1 cellular context compared by ENCODE assay signal in the genomic region with DNA sequence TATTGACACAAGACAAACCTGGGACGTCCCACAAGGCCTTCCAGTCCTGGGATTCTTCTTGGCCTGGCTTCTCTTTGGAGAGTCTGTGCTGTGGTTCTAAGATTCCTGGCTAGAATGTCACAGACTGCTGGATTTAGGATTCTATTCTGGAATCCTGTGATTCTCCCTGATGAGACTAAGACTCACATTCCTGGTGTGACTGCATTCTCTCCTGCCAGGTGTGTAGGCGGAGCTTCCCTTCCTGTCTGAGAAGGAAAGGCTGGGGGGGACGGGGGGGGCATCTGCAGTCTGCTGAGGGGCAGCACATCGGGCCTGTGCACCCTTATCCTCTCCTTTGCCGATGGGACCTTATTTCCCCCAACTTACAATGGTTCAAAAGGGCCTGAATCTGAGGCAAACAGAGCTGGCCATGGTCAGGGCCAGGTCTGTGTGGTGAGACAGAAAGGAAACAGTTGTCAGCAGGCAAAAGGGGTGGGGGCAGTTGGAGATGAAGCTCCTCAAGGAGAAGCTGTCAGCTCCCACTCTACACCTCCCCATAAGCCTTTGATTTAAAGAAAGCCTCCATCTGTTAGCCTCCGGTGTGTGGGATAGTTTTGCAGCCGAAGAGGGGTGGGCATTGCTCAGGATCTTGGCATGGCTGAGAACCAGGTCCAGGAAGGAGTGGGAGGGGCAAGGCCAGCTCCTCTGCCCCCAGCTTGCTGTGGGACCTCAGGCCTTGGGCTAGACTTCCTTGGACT.
TF ChIP-seq lines count a peak whose summit lies in the region.

No MANE protein-coding gene starts in this region.

TF ChIP-seq in GM23338, 12 proteins besides CTCF, POLR2A, EP300 and RAD21:
- TF ChIP-seq, protein P1, sequence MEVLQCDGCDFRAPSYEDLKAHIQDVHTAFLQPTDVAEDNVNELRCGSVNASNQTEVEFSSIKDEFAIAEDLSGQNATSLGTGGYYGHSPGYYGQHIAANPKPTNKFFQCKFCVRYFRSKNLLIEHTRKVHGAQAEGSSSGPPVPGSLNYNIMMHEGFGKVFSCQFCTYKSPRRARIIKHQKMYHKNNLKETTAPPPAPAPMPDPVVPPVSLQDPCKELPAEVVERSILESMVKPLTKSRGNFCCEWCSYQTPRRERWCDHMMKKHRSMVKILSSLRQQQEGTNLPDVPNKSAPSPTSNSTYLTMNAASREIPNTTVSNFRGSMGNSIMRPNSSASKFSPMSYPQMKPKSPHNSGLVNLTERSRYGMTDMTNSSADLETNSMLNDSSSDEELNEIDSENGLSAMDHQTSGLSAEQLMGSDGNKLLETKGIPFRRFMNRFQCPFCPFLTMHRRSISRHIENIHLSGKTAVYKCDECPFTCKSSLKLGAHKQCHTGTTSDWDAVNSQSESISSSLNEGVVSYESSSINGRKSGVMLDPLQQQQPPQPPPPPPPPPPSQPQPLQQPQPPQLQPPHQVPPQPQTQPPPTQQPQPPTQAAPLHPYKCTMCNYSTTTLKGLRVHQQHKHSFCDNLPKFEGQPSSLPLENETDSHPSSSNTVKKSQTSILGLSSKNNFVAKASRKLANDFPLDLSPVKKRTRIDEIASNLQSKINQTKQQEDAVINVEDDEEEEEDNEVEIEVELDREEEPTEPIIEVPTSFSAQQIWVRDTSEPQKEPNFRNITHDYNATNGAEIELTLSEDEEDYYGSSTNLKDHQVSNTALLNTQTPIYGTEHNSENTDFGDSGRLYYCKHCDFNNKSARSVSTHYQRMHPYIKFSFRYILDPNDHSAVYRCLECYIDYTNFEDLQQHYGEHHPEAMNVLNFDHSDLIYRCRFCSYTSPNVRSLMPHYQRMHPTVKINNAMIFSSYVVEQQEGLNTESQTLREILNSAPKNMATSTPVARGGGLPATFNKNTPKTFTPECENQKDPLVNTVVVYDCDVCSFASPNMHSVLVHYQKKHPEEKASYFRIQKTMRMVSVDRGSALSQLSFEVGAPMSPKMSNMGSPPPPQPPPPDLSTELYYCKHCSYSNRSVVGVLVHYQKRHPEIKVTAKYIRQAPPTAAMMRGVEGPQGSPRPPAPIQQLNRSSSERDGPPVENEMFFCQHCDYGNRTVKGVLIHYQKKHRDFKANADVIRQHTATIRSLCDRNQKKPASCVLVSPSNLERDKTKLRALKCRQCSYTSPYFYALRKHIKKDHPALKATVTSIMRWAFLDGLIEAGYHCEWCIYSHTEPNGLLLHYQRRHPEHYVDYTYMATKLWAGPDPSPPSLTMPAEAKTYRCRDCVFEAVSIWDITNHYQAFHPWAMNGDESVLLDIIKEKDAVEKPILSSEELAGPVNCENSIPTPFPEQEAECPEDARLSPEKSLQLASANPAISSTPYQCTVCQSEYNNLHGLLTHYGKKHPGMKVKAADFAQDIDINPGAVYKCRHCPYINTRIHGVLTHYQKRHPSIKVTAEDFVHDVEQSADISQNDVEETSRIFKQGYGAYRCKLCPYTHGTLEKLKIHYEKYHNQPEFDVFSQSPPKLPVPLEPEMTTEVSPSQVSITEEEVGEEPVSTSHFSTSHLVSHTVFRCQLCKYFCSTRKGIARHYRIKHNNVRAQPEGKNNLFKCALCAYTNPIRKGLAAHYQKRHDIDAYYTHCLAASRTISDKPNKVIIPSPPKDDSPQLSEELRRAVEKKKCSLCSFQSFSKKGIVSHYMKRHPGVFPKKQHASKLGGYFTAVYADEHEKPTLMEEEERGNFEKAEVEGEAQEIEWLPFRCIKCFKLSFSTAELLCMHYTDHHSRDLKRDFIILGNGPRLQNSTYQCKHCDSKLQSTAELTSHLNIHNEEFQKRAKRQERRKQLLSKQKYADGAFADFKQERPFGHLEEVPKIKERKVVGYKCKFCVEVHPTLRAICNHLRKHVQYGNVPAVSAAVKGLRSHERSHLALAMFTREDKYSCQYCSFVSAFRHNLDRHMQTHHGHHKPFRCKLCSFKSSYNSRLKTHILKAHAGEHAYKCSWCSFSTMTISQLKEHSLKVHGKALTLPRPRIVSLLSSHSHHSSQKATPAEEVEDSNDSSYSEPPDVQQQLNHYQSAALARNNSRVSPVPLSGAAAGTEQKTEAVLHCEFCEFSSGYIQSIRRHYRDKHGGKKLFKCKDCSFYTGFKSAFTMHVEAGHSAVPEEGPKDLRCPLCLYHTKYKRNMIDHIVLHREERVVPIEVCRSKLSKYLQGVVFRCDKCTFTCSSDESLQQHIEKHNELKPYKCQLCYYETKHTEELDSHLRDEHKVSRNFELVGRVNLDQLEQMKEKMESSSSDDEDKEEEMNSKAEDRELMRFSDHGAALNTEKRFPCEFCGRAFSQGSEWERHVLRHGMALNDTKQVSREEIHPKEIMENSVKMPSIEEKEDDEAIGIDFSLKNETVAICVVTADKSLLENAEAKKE (CRISPR knock-in tag; IDR thresholded peaks at IDR 0.05) = 0 out of 2 replicates have a peak, but pooled peaks have one; percentile 5
- TF ChIP-seq CREB1 (CRISPR knock-in tag; IDR thresholded peaks at IDR 0.05; ENCODE audit: low read depth) = no peak
